16 cellular contexts compared by ENCODE assay signal in the genomic region with DNA sequence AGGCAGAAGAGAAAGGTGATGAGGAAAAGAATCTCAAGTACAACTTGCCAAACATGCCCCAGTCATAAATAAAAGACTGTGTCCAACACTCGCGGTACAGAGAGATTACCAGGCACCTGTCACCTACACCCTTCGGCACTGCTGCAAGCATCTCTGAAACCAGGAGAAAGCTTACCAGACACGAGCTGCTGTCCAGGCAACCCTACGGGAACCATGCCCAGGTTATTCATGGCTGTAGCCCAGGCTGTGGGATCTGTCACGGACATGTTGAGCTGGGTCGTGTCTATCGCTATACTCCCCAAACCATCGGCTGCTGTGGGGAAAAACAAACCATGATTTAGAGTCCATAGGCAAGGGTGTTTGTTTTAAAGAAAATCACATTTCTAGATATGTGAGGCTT.
A peak's percentile ranks its signal among the peaks of the same experiment; 100 is the strongest.
DNase-seq lines count a peak whose midpoint lies in the region; ATAC-seq and TF ChIP-seq lines count a peak whose summit lies in the region.
"Had no signal": no experiment of that assay in that cellular context is flagged by ENCODE, and none has a peak within 500 bp of the region (broad histone marks: within the 10 kb centered on the region; RNA-seq: fewer than 3 reads in every experiment).

No MANE protein-coding gene starts in this region.

- 24 to 65% methylated on average over 6 to 9 of the region's 9 CpGs for WGBS in transverse colon (ENCODE audit: low coverage in 1 of 2), 2 donors

- no peak for TF ChIP-seq POLR2A in transverse colon (IDR thresholded peaks at IDR 0.05)

- H3K9me3 ChIP-seq in transverse colon, result no peaks in the 10 kb centered on the region
- H3K9me3 ChIP-seq: body of pancreas, lower lobe of right lung, suprapubic skin had no signal

- DNase-seq in NCI-H1417 (lab: John Stamatoyannopoulos, UW) (peak in 2 of 3 experiments; percentile 2 to 47), NCI-H1417 treated with DMSO at 0.1 percent for 48 hours (lab: John Stamatoyannopoulos, UW) (no peak), cerebellar cortex (ENCODE audit: low spot score) (peak; percentile 62), medulla oblongata (ENCODE audit: extremely low spot score) (peak; percentile 78), transverse colon (peak; percentile 19), NCI-H510A treated with DMSO at 0.1 percent for 48 hours (lab: John Stamatoyannopoulos, UW) (no peak)
- DNase-seq in activated CD4-positive, alpha-beta T cell treated with anti-CD3 and anti-CD28 coated beads for 36 hours, result no peak
- DNase-seq: 8988T; activated CD4-positive, CD25-positive, alpha-beta regulatory T cell; body of pancreas; lower lobe of right lung; natural killer cell; NCI-H2029 had no signal

- H3K9me3 Mint-ChIP-seq in activated CD4-positive, alpha-beta T cell treated with anti-CD3 and anti-CD28 coated beads for 36 hours (ENCODE audit: low read depth), result no peaks in the 10 kb centered on the region
- H3K9me3 Mint-ChIP-seq: natural killer cell had no signal

- CTCF ChIA-PET in activated CD4-positive, alpha-beta T cell treated with anti-CD3 and anti-CD28 coated beads for 36 hours (lab: Charles Lee), result interaction anchor here (1.6 kb wide), 1 partner anchor 29 kb away, joined by 3 read pairs; no protein-coding TSS in a partner anchor

- H3K27ac ChIP-seq in transverse colon, result peak overlapping the region; percentile 14 to 59 (median 36)
- H3K27ac ChIP-seq: body of pancreas, C4-2B, lower lobe of right lung, suprapubic skin had no signal

- H3K4me1 ChIP-seq in transverse colon, result peaks cover 0 to 6% (median 0%) of the 10 kb centered on the region in 4 donors
- H3K4me1 ChIP-seq: body of pancreas, lower lobe of right lung, suprapubic skin had no signal

- no peak overlapping the region for H3K27ac Mint-ChIP-seq in activated CD4-positive, alpha-beta T cell treated with anti-CD3 and anti-CD28 coated beads for 36 hours
- H3K27ac Mint-ChIP-seq: natural killer cell had no signal

- no peaks in the 10 kb centered on the region for H3K4me1 Mint-ChIP-seq in activated CD4-positive, alpha-beta T cell treated with anti-CD3 and anti-CD28 coated beads for 36 hours
- H3K4me1 Mint-ChIP-seq: natural killer cell had no signal

- TF ChIP-seq CTCF in transverse colon (IDR thresholded peaks at IDR 0.05), result no peak

- intact Hi-C loops in transverse colon (cut with DNase I; ENCODE audit: low total_unique reads), result no loop called here
- intact Hi-C loops in activated CD4-positive, alpha-beta T cell treated with anti-CD3 and anti-CD28 coated beads for 36 hours (cut with DNase I, micrococcal nuclease), result no loop called here

- no peaks in the 10 kb centered on the region for H3K36me3 ChIP-seq in transverse colon
- H3K36me3 ChIP-seq: lower lobe of right lung, suprapubic skin had no signal

- H3K4me3 ChIP-seq in transverse colon, result no peak overlapping the region
- H3K4me3 ChIP-seq: body of pancreas, lower lobe of right lung, suprapubic skin had no signal

- H3K36me3 Mint-ChIP-seq in activated CD4-positive, alpha-beta T cell treated with anti-CD3 and anti-CD28 coated beads for 36 hours (ENCODE audit: low read depth), result no peaks in the 10 kb centered on the region
- H3K36me3 Mint-ChIP-seq: natural killer cell had no signal

- no peak for TF ChIP-seq EP300 in transverse colon (IDR thresholded peaks at IDR 0.05; ENCODE audit: low read depth)

- POLR2A ChIA-PET in activated CD4-positive, alpha-beta T cell treated with anti-CD3 and anti-CD28 coated beads for 36 hours (lab: Charles Lee), result no interaction called here

- ATAC-seq in GM18520 (IDR thresholded peaks at IDR 0.05; ENCODE audit: unreplicated experiment), result no peak
- no peak for ATAC-seq in activated CD4-positive, alpha-beta T cell treated with anti-CD3 and anti-CD28 coated beads for 36 hours
- ATAC-seq: body of pancreas, lower lobe of right lung, natural killer cell had no signal

- H3K27me3 ChIP-seq in transverse colon, result no peaks in the 10 kb centered on the region
- H3K27me3 ChIP-seq: body of pancreas, suprapubic skin had no signal

- in situ Hi-C loops in transverse colon (cut with MboI; ENCODE audit: low pct_ligation_motif_present in 1 of 4, low pct_unique_long_range_greater_than_20kb in 1 of 4, low sequenced_read_pairs in 3 of 4), result no loop called here

- no peak overlapping the region for H3K4me3 Mint-ChIP-seq in activated CD4-positive, alpha-beta T cell treated with anti-CD3 and anti-CD28 coated beads for 36 hours
- H3K4me3 Mint-ChIP-seq: natural killer cell had no signal

- H3K27me3 Mint-ChIP-seq in activated CD4-positive, alpha-beta T cell treated with anti-CD3 and anti-CD28 coated beads for 36 hours, result peaks cover 9% of the 10 kb centered on the region

Comparison
In these comparisons a context has a peak if more than half of its experiments do, and no peak if none do; other contexts are left out.
1. DNase-seq: peak in NCI-H1417 (2 of 3), cerebellar cortex (single experiment), medulla oblongata (single experiment) and transverse colon (single experiment); none in NCI-H1417 treated with DMSO at 0.1 percent for 48 hours (single experiment), NCI-H510A treated with DMSO at 0.1 percent for 48 hours (single experiment) and activated CD4-positive, alpha-beta T cell treated with anti-CD3 and anti-CD28 coated beads for 36 hours (single experiment).